ENCODE assay signal across 18 cellular contexts in the genomic region with DNA sequence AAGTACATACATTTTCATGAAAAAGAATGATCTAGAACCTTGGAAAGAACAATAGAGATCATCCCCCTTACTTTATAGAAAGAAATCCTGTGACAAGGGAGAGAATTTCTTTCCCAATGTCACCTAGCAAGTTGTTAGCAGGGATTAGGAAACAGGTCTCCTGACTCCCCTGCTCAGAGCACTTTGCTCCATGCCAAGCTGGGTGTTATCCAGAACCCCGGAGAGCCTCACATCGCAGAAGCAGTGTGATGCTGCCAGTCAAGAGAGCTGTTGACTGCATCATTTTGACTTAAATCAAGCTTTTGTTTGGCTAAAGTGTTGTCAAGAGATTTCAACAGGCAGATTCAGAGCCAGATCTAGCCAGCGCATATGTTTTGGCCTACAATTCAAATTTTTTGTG. TPM values are rescaled to one million over a fixed set of nuclear protein-coding genes. Genes with fewer than 3 reads are reported as not detected.
A peak's percentile ranks its signal among the peaks of the same experiment; 100 is the strongest.
DNase-seq lines count a peak whose midpoint lies in the region; ATAC-seq and TF ChIP-seq lines count a peak whose summit lies in the region.
"Had no signal": no experiment of that assay in that cellular context is flagged by ENCODE, and none has a peak within 500 bp of the region (broad histone marks: within the 10 kb centered on the region; RNA-seq: fewer than 3 reads in every experiment).

No MANE protein-coding gene starts in this region.

- peaks cover 8% of the 10 kb centered on the region for H3K79me2 ChIP-seq in neural progenitor cell (ENCODE audit: low read depth)

- no peak overlapping the region for H3K4me2 ChIP-seq in neural progenitor cell

- H3K4me1 ChIP-seq in heart right ventricle = peaks cover 0 to 38% (median 8%) of the 10 kb centered on the region in 9 donors
- H3K4me1 ChIP-seq in skeletal muscle tissue (ENCODE audit: control insufficient read depth in 3 of 3, insufficient read depth in 3 of 3, low read length in 3 of 3) = peaks cover 14 to 35% (median 22%) of the 10 kb centered on the region in 3 donors
- H3K4me1 ChIP-seq in neural progenitor cell = peaks cover under 1% of the 10 kb centered on the region
- H3K4me1 ChIP-seq: Caco-2 had no signal

- no peak for TF ChIP-seq CTCF in heart right ventricle (IDR thresholded peaks at IDR 0.05)
- TF ChIP-seq CTCF in neural progenitor cell (IDR thresholded peaks at IDR 0.05) = no peak

- peaks cover 6% of the 10 kb centered on the region for H3K27me3 Mint-ChIP-seq in neural progenitor cell (ENCODE audit: insufficient read depth, low read depth)
- H3K27me3 Mint-ChIP-seq: CD4-positive, alpha-beta T cell had no signal

- no peak overlapping the region for H3K4me3 ChIP-seq in heart right ventricle
- H3K4me3 ChIP-seq in skeletal muscle tissue (ENCODE audit: low read length in 3 of 3) = no peak overlapping the region
- no peak overlapping the region for H3K4me3 ChIP-seq in neural progenitor cell

- no peak overlapping the region for H3K4me3 Mint-ChIP-seq in stimulated activated effector memory CD8-positive, alpha-beta T cell treated with anti-CD3 and anti-CD28 coated beads, Interleukin-12 subunit alpha, Interleukin-12 subunit beta, amount 100 ng/mL, for 72 hours
- H3K4me3 Mint-ChIP-seq in neural progenitor cell = no peak overlapping the region
- H3K4me3 Mint-ChIP-seq: CD4-positive, alpha-beta T cell had no signal

- H3K36me3 Mint-ChIP-seq in stimulated activated effector memory CD8-positive, alpha-beta T cell treated with anti-CD3 and anti-CD28 coated beads, Interleukin-12 subunit alpha, Interleukin-12 subunit beta, amount 100 ng/mL, for 72 hours = peaks cover 7% of the 10 kb centered on the region
- H3K36me3 Mint-ChIP-seq in neural progenitor cell = no peaks in the 10 kb centered on the region

- H3K4me1 Mint-ChIP-seq in stimulated activated effector memory CD8-positive, alpha-beta T cell treated with anti-CD3 and anti-CD28 coated beads, Interleukin-12 subunit alpha, Interleukin-12 subunit beta, amount 100 ng/mL, for 72 hours = peaks cover 20% of the 10 kb centered on the region
- H3K4me1 Mint-ChIP-seq in neural progenitor cell = peaks cover 8% of the 10 kb centered on the region

- H3K9me3 ChIP-seq in heart right ventricle (no peaks in the 10 kb centered on the region), skeletal muscle tissue (ENCODE audit: control insufficient read depth in 3 of 3, low read length in 3 of 3) (no peaks in the 10 kb centered on the region), neural progenitor cell (ENCODE audit: low read depth) (no peaks in the 10 kb centered on the region)
- H3K9me3 ChIP-seq: Caco-2 had no signal

- peaks cover 7% of the 10 kb centered on the region for H3F3A ChIP-seq in neural progenitor cell (ENCODE audit: low read depth)

- H2AFZ ChIP-seq in neural progenitor cell (replicated peaks) = no peak overlapping the region

- intact Hi-C loops in heart right ventricle (cut with DNase I) (no loop called here), cardiac septum (cut with DNase I) (no loop called here)

- H3K9me3 Mint-ChIP-seq in stimulated activated effector memory CD8-positive, alpha-beta T cell treated with anti-CD3 and anti-CD28 coated beads, Interleukin-12 subunit alpha, Interleukin-12 subunit beta, amount 100 ng/mL, for 72 hours = no peaks in the 10 kb centered on the region
- no peaks in the 10 kb centered on the region for H3K9me3 Mint-ChIP-seq in neural progenitor cell
- H3K9me3 Mint-ChIP-seq: CD4-positive, alpha-beta T cell had no signal

- H3K27ac Mint-ChIP-seq in stimulated activated effector memory CD8-positive, alpha-beta T cell treated with anti-CD3 and anti-CD28 coated beads, Interleukin-12 subunit alpha, Interleukin-12 subunit beta, amount 100 ng/mL, for 72 hours = no peak overlapping the region
- H3K27ac Mint-ChIP-seq in neural progenitor cell = no peak overlapping the region
- H3K27ac Mint-ChIP-seq: CD4-positive, alpha-beta T cell had no signal

- 51 to 52% methylated on average over 3 of the region's 3 CpGs for WGBS in heart right ventricle, 2 donors

- H4K20me1 ChIP-seq in neural progenitor cell (ENCODE audit: low read depth) = peaks cover 7% of the 10 kb centered on the region

- H3K36me3 ChIP-seq in heart right ventricle = no peaks in the 10 kb centered on the region
- H3K36me3 ChIP-seq in skeletal muscle tissue (ENCODE audit: control insufficient read depth in 3 of 3, insufficient read depth in 3 of 3, low read length in 3 of 3) = no peaks in the 10 kb centered on the region
- no peaks in the 10 kb centered on the region for H3K36me3 ChIP-seq in neural progenitor cell

- DNase-seq in heart right ventricle (peak in 1 of 2 donors; percentile 55), cardiac septum (ENCODE audit: low spot score) (no peak), NCI-H446 treated with DMSO at 0.1 percent for 48 hours (lab: John Stamatoyannopoulos, UW) (peak; percentile 55), left lobe of liver (ENCODE audit: low spot score) (peak; percentile 64), neural progenitor cell (ENCODE audit: low spot score) (no peak)
- no peak for DNase-seq in stimulated activated effector memory CD8-positive, alpha-beta T cell treated with anti-CD3 and anti-CD28 coated beads, Interleukin-12 subunit alpha, Interleukin-12 subunit beta, amount 100 ng/mL, for 72 hours (ENCODE audit: low spot score in 2 of 2)
- DNase-seq in stimulated activated naive CD8-positive, alpha-beta T cell treated with anti-CD3 and anti-CD28 coated beads, Interleukin-15, Interleukin-2, amounts not matched to agents 100 U/mL and 50 U/mL, for 24 hours = no peak
- DNase-seq: Caco-2; CD4-positive, alpha-beta T cell; DMS153; GF-D8; KBM-7; NCI-H1417 treated with DMSO at 0.1 percent for 48 hours; NCI-H187 treated with DMSO at 0.1 percent for 48 hours; OCI-M1; SHP77 treated with DMSO at 0.1 percent for 48 hours had no signal

- H3K9ac ChIP-seq in skeletal muscle tissue (ENCODE audit: low read depth in 1 of 3, low read length in 3 of 3) = peak overlapping the region; percentile 16 to 61 (median 57)
- H3K9ac ChIP-seq in neural progenitor cell = no peak overlapping the region

- peaks cover 0 to 25% (median 0%) of the 10 kb centered on the region in 7 donors for H3K27me3 ChIP-seq in heart right ventricle
- no peaks in the 10 kb centered on the region for H3K27me3 ChIP-seq in skeletal muscle tissue (ENCODE audit: control insufficient read depth in 3 of 3, insufficient read depth in 3 of 3, low read length in 3 of 3)
- H3K27me3 ChIP-seq in neural progenitor cell = peaks cover 6% of the 10 kb centered on the region

- H3K27ac ChIP-seq in heart right ventricle (peak overlapping the region in 5 of 10 donors; percentile 40 to 82 (median 69)), skeletal muscle tissue (ENCODE audit: low read depth, low read length) (peak overlapping the region; percentile 89), neural progenitor cell (no peak overlapping the region)

- ATAC-seq in heart right ventricle (peak in 5 of 8 donors; percentile 34 to 62 (median 50)), left lobe of liver (peak; percentile 41)
- no peak for ATAC-seq in stimulated activated effector memory CD8-positive, alpha-beta T cell treated with anti-CD3 and anti-CD28 coated beads, Interleukin-12 subunit alpha, Interleukin-12 subunit beta, amount 100 ng/mL, for 72 hours
- ATAC-seq in stimulated activated naive CD8-positive, alpha-beta T cell treated with anti-CD3 and anti-CD28 coated beads, Interleukin-15, Interleukin-2, amounts not matched to agents 100 U/mL and 50 U/mL, for 24 hours = no peak
- ATAC-seq: SK-N-SH treated with all-trans-retinoic acid at 6 μM for 48 hours had no signal

RNA-seq across cellular contexts. Expression of a gene that starts 3.6 kb away (rescaled TPM):
- total RNA-seq in heart right ventricle = 100 to 1,000 TPM in 1 of 10 donors, 10 to 100 TPM in 9; 21.8 to 142 (median 52.9) TPM
- polyA plus RNA-seq in heart right ventricle = 10 to 100 TPM; 20.8 to 26.0 TPM
- 142 TPM for total RNA-seq in cardiac septum
- total RNA-seq in left lobe of liver = 24.1 TPM
- 39.7 TPM for total RNA-seq in skeletal muscle tissue
- 87.4 and 129 TPM in 2 replicates for total RNA-seq in neural progenitor cell (ENCODE audit: low replicate concordance)

Comparison
In these comparisons a context has a peak if more than half of its experiments do, and no peak if none do; other contexts are left out.
1. ATAC-seq: peak in heart right ventricle (5 of 8) and left lobe of liver (single experiment); none in stimulated activated effector memory CD8-positive, alpha-beta T cell treated with anti-CD3 and anti-CD28 coated beads, Interleukin-12 subunit alpha, Interleukin-12 subunit beta, amount 100 ng/mL, for 72 hours (single experiment) and stimulated activated naive CD8-positive, alpha-beta T cell treated with anti-CD3 and anti-CD28 coated beads, Interleukin-15, Interleukin-2, amounts not matched to agents 100 U/mL and 50 U/mL, for 24 hours (single experiment).
2. DNase-seq: peak in NCI-H446 treated with DMSO at 0.1 percent for 48 hours (single experiment) and left lobe of liver (single experiment); none in cardiac septum (single experiment), stimulated activated effector memory CD8-positive, alpha-beta T cell treated with anti-CD3 and anti-CD28 coated beads, Interleukin-12 subunit alpha, Interleukin-12 subunit beta, amount 100 ng/mL, for 72 hours (0 of 2), neural progenitor cell (single experiment) and stimulated activated naive CD8-positive, alpha-beta T cell treated with anti-CD3 and anti-CD28 coated beads, Interleukin-15, Interleukin-2, amounts not matched to agents 100 U/mL and 50 U/mL, for 24 hours (single experiment).